32 cellular contexts compared by ENCODE assay signal in genomic region chr2:122822319-122822718, GRCh38.
"Had no signal": no experiment of that assay in that cellular context is flagged by ENCODE, and none has a peak within 500 bp of the region (broad histone marks: within the 10 kb centered on the region; RNA-seq: fewer than 3 reads in every experiment).

No MANE protein-coding gene starts in this region.

- H3K4me1 ChIP-seq: adrenal gland, body of pancreas, esophagus muscularis mucosa, foreskin keratinocyte, gastrocnemius medialis had no signal

- H3K36me3 ChIP-seq: adrenal gland, esophagus muscularis mucosa, gastrocnemius medialis, WERI-Rb-1 had no signal

- DNase-seq: activated B cell treated with CpG ODN at 0.5 μM for 24 hours; activated CD4-positive, alpha-beta memory T cell treated with anti-CD3 and anti-CD28 coated beads for 36 hours; activated CD4-positive, alpha-beta T cell treated with anti-CD3 and anti-CD28 coated beads for 36 hours; activated CD4-positive, alpha-beta T cell treated with anti-CD3 and anti-CD28 coated beads, Interleukin-2, amount 10 ng/mL, durations not matched to agents 24 days and 14 days; activated CD4-positive, CD25-positive, alpha-beta regulatory T cell treated with anti-CD3 and anti-CD28 coated beads, Interleukin-2, amount 50 U/mL, for 72 hours; activated CD8-positive, alpha-beta memory T cell treated with anti-CD3 and anti-CD28 coated beads, Interleukin-2, amount 10 ng/mL, durations not matched to agents 7 days and 5 days; activated CD8-positive, alpha-beta memory T cell treated with anti-CD3 and anti-CD28 coated beads, Interleukin-2, amount 50 U/mL, for 4 hours; activated CD8-positive, alpha-beta T cell treated with anti-CD3 and anti-CD28 coated beads, Interleukin-2, amount 10 ng/mL, durations not matched to agents 7 days and 5 days; activated effector memory CD4-positive, alpha-beta T cell treated with anti-CD3 and anti-CD28 coated beads, Interleukin-2, amount 50 U/mL, for 16 hours; activated naive CD4-positive, alpha-beta T cell treated with anti-CD3 and anti-CD28 coated beads for 36 hours; activated naive CD8-positive, alpha-beta T cell treated with anti-CD3 and anti-CD28 coated beads for 36 hours; activated naive CD8-positive, alpha-beta T cell treated with anti-CD3 and anti-CD28 coated beads, Interleukin-2, amount 50 U/mL, for 24 hours; activated T-cell treated with anti-CD3 and anti-CD28 coated beads, Interleukin-2, amount 50 U/mL, for 1 hour; activated T-cell treated with anti-CD3 and anti-CD28 coated beads, Interleukin-2, amount 50 U/mL, for 48 hours; adrenal gland; amygdala; aorta; body of pancreas; caudate nucleus; cortex of kidney; dermis blood vessel endothelial cell; effector CD4-positive, alpha-beta T cell; effector memory CD8-positive, alpha-beta T cell; erythroblast; foreskin keratinocyte; gastrocnemius medialis; glutamatergic neuron; T-helper 1 cell; T-helper 17 cell; T1000 had no signal

- ATAC-seq: activated CD4-positive, alpha-beta T cell treated with anti-CD3 and anti-CD28 coated beads for 36 hours; activated CD8-positive, alpha-beta memory T cell treated with anti-CD3 and anti-CD28 coated beads, Interleukin-2, amount 10 ng/mL, durations not matched to agents 7 days and 5 days; activated CD8-positive, alpha-beta T cell treated with anti-CD3 and anti-CD28 coated beads, Interleukin-2, amount 10 ng/mL, durations not matched to agents 7 days and 5 days; activated naive CD8-positive, alpha-beta T cell treated with anti-CD3 and anti-CD28 coated beads, Interleukin-2, amount 50 U/mL, for 24 hours; body of pancreas; effector memory CD8-positive, alpha-beta T cell; foreskin keratinocyte; gastrocnemius medialis; T-helper 17 cell had no signal

- H3K27ac ChIP-seq: adrenal gland, body of pancreas, esophagus muscularis mucosa, foreskin keratinocyte, gastrocnemius medialis, WERI-Rb-1 had no signal

- H3K4me3 ChIP-seq: adrenal gland, body of pancreas, esophagus muscularis mucosa, gastrocnemius medialis had no signal

- H3K27me3 ChIP-seq: adrenal gland, body of pancreas, esophagus muscularis mucosa, foreskin keratinocyte, gastrocnemius medialis had no signal

- H3K9me3 ChIP-seq: adrenal gland, body of pancreas, esophagus muscularis mucosa, gastrocnemius medialis had no signal
